In the genomic region with DNA sequence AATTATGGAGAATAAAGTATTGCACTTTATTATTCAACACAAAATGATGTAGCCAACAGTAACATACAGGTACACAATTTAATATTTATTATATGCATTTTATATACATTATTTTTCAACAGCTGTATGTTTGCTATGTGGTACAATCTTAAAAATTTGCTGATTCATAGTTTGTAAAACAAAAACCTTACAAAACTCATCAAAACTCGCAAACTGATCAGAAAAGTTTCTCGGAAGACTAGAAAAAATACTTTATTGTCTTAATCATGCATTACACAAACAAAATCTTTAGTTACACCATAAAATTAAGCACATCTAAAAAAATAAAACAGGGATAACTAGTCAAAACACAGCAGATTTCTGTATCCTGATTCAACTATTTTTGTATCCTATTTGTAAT, we compare ENCODE assay signal across 25 cellular contexts.
"Had no signal": no experiment of that assay in that cellular context is flagged by ENCODE, and none has a peak within 500 bp of the region (broad histone marks: within the 10 kb centered on the region; RNA-seq: fewer than 3 reads in every experiment).

No MANE protein-coding gene starts in this region.

- H3K4me3 ChIP-seq: left ventricle myocardium inferior, mucosa of descending colon, ovary, prostate gland, sigmoid colon, spleen, transverse colon, upper lobe of left lung, vagina had no signal

- H3K27ac ChIP-seq: left ventricle myocardium inferior, ovary, prostate gland, spleen, transverse colon, upper lobe of left lung, vagina had no signal

- H3K9me3 ChIP-seq: left ventricle myocardium inferior, mucosa of descending colon, ovary, prostate gland, sigmoid colon, spleen, transverse colon, upper lobe of left lung, vagina had no signal

- DNase-seq: hippocampal formation; islet precursor cell; left ventricle myocardium inferior; midbrain; mucosa of descending colon; naive thymus-derived CD4-positive, alpha-beta T cell; ovary; posterior cingulate gyrus; retina; right cardiac atrium; sigmoid colon; small intestine; spleen; stimulated activated CD4-positive, alpha-beta T cell treated with anti-CD3 and anti-CD28 coated beads, Interleukin-2, amount 100 ng/mL, for 48 hours; stimulated activated CD4-positive, alpha-beta T cell treated with anti-CD3 and anti-CD28 coated beads, Interleukin-4, amount 100 ng/mL, for 4 hours; stimulated activated CD8-positive, alpha-beta memory T cell treated with anti-CD3 and anti-CD28 coated beads, Interleukin-4, amount 100 ng/mL, for 48 hours; stimulated activated naive CD4-positive, alpha-beta T cell treated with Interleukin-2 at 50 U/mL for 16 hours; stimulated activated naive CD8-positive, alpha-beta T cell treated with anti-CD3 and anti-CD28 coated beads, Interleukin-15, amount 100 ng/mL, for 72 hours; substantia nigra; transverse colon had no signal

- H3K4me1 ChIP-seq: transverse colon, upper lobe of left lung had no signal

- ATAC-seq: mucosa of descending colon; naive thymus-derived CD4-positive, alpha-beta T cell; natural killer cell treated with Interleukin-12 subunit alpha and Interleukin-12 subunit beta and Interleukin-15 and Interleukin-18, amount 100 ng/mL, for 72 hours; right cardiac atrium; stimulated activated memory B cell treated with anti-CD40 and anti-IgM and Interleukin-4, amounts not matched to agents 10 μg/mL and 1 μg/mL and 100 μg/mL, for 72 hours; stimulated activated naive CD8-positive, alpha-beta T cell treated with anti-CD3 and anti-CD28 coated beads, Interleukin-15, amount 100 ng/mL, for 72 hours had no signal

- FAIRE-seq: small intestine had no signal

- H3K27me3 ChIP-seq: ovary, sigmoid colon, spleen, transverse colon, upper lobe of left lung, vagina had no signal

- H3K36me3 ChIP-seq: ovary, prostate gland had no signal
